Comparison of ENCODE assay signal across 21 cellular contexts in the genomic region with DNA sequence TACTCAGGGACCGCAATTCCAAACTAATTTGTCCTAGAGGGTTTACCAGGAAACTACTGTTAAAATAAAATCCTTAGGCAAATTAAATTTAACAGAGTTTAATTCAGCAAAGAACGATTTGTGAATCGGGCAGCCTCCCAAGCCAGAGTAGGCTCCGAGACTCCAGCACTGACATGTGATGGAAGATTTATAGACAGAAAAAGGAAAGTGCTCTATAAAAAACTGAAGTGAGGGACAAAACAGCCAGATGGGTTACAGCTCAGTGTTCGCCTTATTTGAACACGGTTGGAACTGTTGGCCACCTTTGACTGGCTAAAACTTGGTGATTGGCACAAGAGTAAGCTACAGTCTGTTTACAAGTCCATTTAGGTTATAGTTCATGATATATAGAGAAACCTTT.
"Had no signal": no experiment of that assay in that cellular context is flagged by ENCODE, and none has a peak within 500 bp of the region (broad histone marks: within the 10 kb centered on the region; RNA-seq: fewer than 3 reads in every experiment).

No MANE protein-coding gene starts in this region.

- H3K4me1 ChIP-seq: foreskin keratinocyte, pancreas, thyroid gland had no signal

- H3K36me3 Mint-ChIP-seq: immature natural killer cell, type B pancreatic cell had no signal

- H3K9me3 Mint-ChIP-seq: immature natural killer cell, naive B cell had no signal

- H3K4me3 Mint-ChIP-seq: endodermal cell, immature natural killer cell, naive B cell, nephron, type B pancreatic cell had no signal

- DNase-seq: effector CD4-positive, alpha-beta T cell; endodermal cell; erythroblast; foreskin keratinocyte; immature natural killer cell; kidney; left cardiac atrium; left ventricle myocardium superior; mesendoderm; naive B cell; occipital lobe; pancreas; right cardiac atrium; small intestine; stimulated activated CD4-positive, alpha-beta T cell treated with anti-CD3 and anti-CD28 coated beads, Interleukin-12 subunit alpha, Interleukin-12 subunit beta, amount 100 ng/mL, for 4 hours; stimulated activated naive CD4-positive, alpha-beta T cell; thyroid gland had no signal

- H3K27me3 ChIP-seq: suprapubic skin, thyroid gland had no signal

- H3K4me1 Mint-ChIP-seq: endodermal cell had no signal

- H3K9me3 ChIP-seq: pancreas, suprapubic skin, thyroid gland had no signal

- H3K27ac Mint-ChIP-seq: endodermal cell, immature natural killer cell, naive B cell, nephron, progenitor cell of endocrine pancreas, type B pancreatic cell had no signal

- H3K27ac ChIP-seq: foreskin keratinocyte, pancreas, suprapubic skin, thyroid gland had no signal

- H3K27me3 Mint-ChIP-seq: naive B cell, progenitor cell of endocrine pancreas had no signal

- H3K4me3 ChIP-seq: pancreas, suprapubic skin, thyroid gland had no signal

- H3K36me3 ChIP-seq: pancreas, suprapubic skin, thyroid gland had no signal
